ENCODE assay signal across 11 cellular contexts in the genomic region with DNA sequence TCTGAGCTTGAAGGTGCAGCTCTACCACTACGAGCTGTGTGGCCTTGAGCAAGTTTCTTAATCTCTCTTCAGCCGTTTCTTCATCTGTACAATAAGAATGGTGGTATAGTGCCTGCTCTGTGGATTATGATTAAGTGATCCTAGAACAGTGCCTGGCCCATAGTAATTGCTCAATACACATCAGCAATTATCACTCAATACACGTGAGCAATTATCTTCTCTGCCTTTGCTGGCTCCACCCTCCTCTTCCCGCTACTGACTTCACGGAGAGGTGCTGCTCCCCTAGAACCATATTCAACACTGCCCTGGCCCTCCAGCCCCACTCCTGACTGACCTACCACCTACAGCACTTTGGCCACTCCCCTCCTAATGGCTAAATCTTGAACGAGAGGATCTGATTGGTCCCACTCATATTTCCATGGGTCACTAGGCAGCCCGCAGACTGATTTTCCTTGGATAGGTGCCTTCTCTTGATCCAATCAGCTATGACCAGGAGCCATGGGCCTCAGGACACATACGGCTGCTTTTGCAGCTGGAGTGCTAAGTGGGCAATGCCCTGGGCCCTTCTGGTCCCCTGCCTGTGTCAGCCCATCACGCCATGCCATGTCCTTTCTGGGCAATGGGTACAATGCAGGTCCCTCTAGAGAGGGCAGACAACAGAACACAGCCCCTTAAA.
DNase-seq lines count a peak whose midpoint lies in the region; ATAC-seq and TF ChIP-seq lines count a peak whose summit lies in the region.
"Had no signal": no experiment of that assay in that cellular context is flagged by ENCODE, and none has a peak within 500 bp of the region (broad histone marks: within the 10 kb centered on the region; RNA-seq: fewer than 3 reads in every experiment).

No MANE protein-coding gene starts in this region.

- in situ Hi-C loops in mammary epithelial cell (cut with MboI; ENCODE audit: low sequenced_read_pairs in 2 of 2), result no loop called here

- H3K79me1 ChIP-seq in mesendoderm (ENCODE audit: low read length), result no peaks in the 10 kb centered on the region

- H3K4me2 ChIP-seq in mammary epithelial cell (ENCODE audit: insufficient read depth, low read depth, low read length), result no peak overlapping the region
- no peak overlapping the region for H3K4me2 ChIP-seq in mesendoderm (ENCODE audit: low read length)

- H3K27me3 ChIP-seq in mammary epithelial cell (ENCODE audit: insufficient read depth, low read length), result no peaks in the 10 kb centered on the region
- no peaks in the 10 kb centered on the region for H3K27me3 ChIP-seq in mesendoderm (ENCODE audit: insufficient read depth, low read length, poor library complexity)
- H3K27me3 ChIP-seq in tibial artery, result no peaks in the 10 kb centered on the region

- ATAC-seq in GM18867 (IDR thresholded peaks at IDR 0.05; ENCODE audit: unreplicated experiment), result no peak
- no peak for ATAC-seq in activated naive CD8-positive, alpha-beta T cell treated with anti-CD3 and anti-CD28 coated beads, Interleukin-2, amount 50 U/mL, for 24 hours
- ATAC-seq: stimulated activated effector memory CD8-positive, alpha-beta T cell treated with anti-CD3 and anti-CD28 coated beads, Interleukin-12 subunit alpha, Interleukin-12 subunit beta, amount 100 ng/mL, for 72 hours had no signal

- H2AK5ac ChIP-seq in mesendoderm (ENCODE audit: low read length), result no peak overlapping the region

- peaks cover 9% of the 10 kb centered on the region for H3K4me1 Mint-ChIP-seq in activated naive CD8-positive, alpha-beta T cell treated with anti-CD3 and anti-CD28 coated beads, Interleukin-2, amount 50 U/mL, for 24 hours

- peak overlapping the region; percentile 7 for H3K18ac ChIP-seq in mesendoderm (ENCODE audit: low read length)

- no peaks in the 10 kb centered on the region for H3K79me2 ChIP-seq in mammary epithelial cell (ENCODE audit: insufficient read depth, low read length)
- no peaks in the 10 kb centered on the region for H3K79me2 ChIP-seq in mesendoderm (ENCODE audit: control insufficient read depth, insufficient read depth, low read length)

- no peaks in the 10 kb centered on the region for H3K9me3 Mint-ChIP-seq in activated naive CD8-positive, alpha-beta T cell treated with anti-CD3 and anti-CD28 coated beads, Interleukin-2, amount 50 U/mL, for 24 hours
- H3K9me3 Mint-ChIP-seq: stimulated activated effector memory CD8-positive, alpha-beta T cell treated with anti-CD3 and anti-CD28 coated beads, Interleukin-12 subunit alpha, Interleukin-12 subunit beta, amount 100 ng/mL, for 72 hours had no signal

- H4K20me1 ChIP-seq in mammary epithelial cell (ENCODE audit: insufficient read depth, low read length), result no peaks in the 10 kb centered on the region

- no peak overlapping the region for H2BK15ac ChIP-seq in mesendoderm (replicated peaks; ENCODE audit: low read depth)

- H3K27me3 Mint-ChIP-seq in activated naive CD8-positive, alpha-beta T cell treated with anti-CD3 and anti-CD28 coated beads, Interleukin-2, amount 50 U/mL, for 24 hours, result no peaks in the 10 kb centered on the region

- H2BK120ac ChIP-seq in mesendoderm (ENCODE audit: low read depth, low read length), result no peak overlapping the region

- H3K4me3 ChIP-seq in mammary epithelial cell (replicated peaks in 1 of 3; ENCODE audit: insufficient read depth in 1 of 3, low read depth in 2 of 3, low read length in 3 of 3) (no peak overlapping the region), mesendoderm (ENCODE audit: low read length) (no peak overlapping the region), tibial artery (no peak overlapping the region)
- H3K4me3 ChIP-seq: HAP-1 had no signal

- H3K9me3 ChIP-seq in mammary epithelial cell (replicated peaks; ENCODE audit: insufficient read depth, low read length) (no peaks in the 10 kb centered on the region), tibial artery (no peaks in the 10 kb centered on the region)
- H3K9me3 ChIP-seq: HAP-1 had no signal

- dilution Hi-C loops in mammary epithelial cell (cut with HindIII; ENCODE audit: low sequenced_read_pairs), result no loop called here

- H3K36me3 Mint-ChIP-seq in activated naive CD8-positive, alpha-beta T cell treated with anti-CD3 and anti-CD28 coated beads, Interleukin-2, amount 50 U/mL, for 24 hours (ENCODE audit: low read depth), result peaks cover 3% of the 10 kb centered on the region

- H4K8ac ChIP-seq in mesendoderm (ENCODE audit: low read depth, low read length), result no peak overlapping the region

- no TSS peak for BruUV-seq in mammary epithelial cell (replicated peaks; lab: Mats Ljungman, UMichigan)

- DNase-seq in NOMO-1 treated with DMSO at 0.1 percent for 48 hours (lab: John Stamatoyannopoulos, UW; ENCODE audit: unreplicated experiment), result peak; percentile 32
- no peak for DNase-seq in NOMO-1 treated with dmso at 0.1 percent for 144 hours (lab: John Stamatoyannopoulos, UW; ENCODE audit: unreplicated experiment)
- DNase-seq in mammary epithelial cell, result no peak
- DNase-seq in mesendoderm, result peak; percentile 59
- no peak for DNase-seq in tibial artery
- no peak for DNase-seq in activated naive CD8-positive, alpha-beta T cell treated with anti-CD3 and anti-CD28 coated beads, Interleukin-2, amount 50 U/mL, for 24 hours
- no peak for DNase-seq in NK-92 (lab: John Stamatoyannopoulos, UW; ENCODE audit: unreplicated experiment)
- DNase-seq: activated gamma-delta T cell had no signal

- CTCF ChIA-PET in mammary epithelial cell (lab: Charles Lee; ENCODE audit: low non-redundant PET), result no interaction called here

- intact Hi-C loops in mammary epithelial cell (cut with micrococcal nuclease) (no loop called here), tibial artery (cut with DNase I; ENCODE audit: low total_unique reads) (no loop called here)

- no peak overlapping the region for H3K23ac ChIP-seq in mesendoderm (ENCODE audit: low read length)

- peak overlapping the region; percentile 83 for H3K27ac ChIP-seq in mammary epithelial cell (ENCODE audit: insufficient read depth, low read depth, low read length)
- H3K27ac ChIP-seq in mesendoderm (ENCODE audit: low read depth, low read length), result peak overlapping the region; percentile 64
- peak overlapping the region; percentile 66 to 95 for H3K27ac ChIP-seq in tibial artery

- no peak overlapping the region for H3K4ac ChIP-seq in mesendoderm (ENCODE audit: low read depth, low read length)

- H3K56ac ChIP-seq in mesendoderm (ENCODE audit: low read length), result peak overlapping the region; percentile 15

- H3K36me3 ChIP-seq in mammary epithelial cell (ENCODE audit: insufficient read depth, low read length), result no peaks in the 10 kb centered on the region
- H3K36me3 ChIP-seq in mesendoderm (ENCODE audit: control insufficient read depth, insufficient read depth, low read length), result no peaks in the 10 kb centered on the region
- peaks cover 0 to 26% (median 12%) of the 10 kb centered on the region in 3 donors for H3K36me3 ChIP-seq in tibial artery
- H3K36me3 ChIP-seq: HAP-1 had no signal

- no peak overlapping the region for H3K27ac Mint-ChIP-seq in activated naive CD8-positive, alpha-beta T cell treated with anti-CD3 and anti-CD28 coated beads, Interleukin-2, amount 50 U/mL, for 24 hours
- H3K27ac Mint-ChIP-seq: stimulated activated effector memory CD8-positive, alpha-beta T cell treated with anti-CD3 and anti-CD28 coated beads, Interleukin-12 subunit alpha, Interleukin-12 subunit beta, amount 100 ng/mL, for 72 hours had no signal

- H2BK5ac ChIP-seq in mesendoderm (ENCODE audit: low read length), result no peak overlapping the region

- TF ChIP-seq CTCF in mammary epithelial cell (conservative IDR thresholded peaks at IDR 0.05 in 1 of 2, IDR thresholded peaks at IDR 0.05 in 1 of 2; ENCODE audit: extremely low read depth in 1 of 2, insufficient read depth in 1 of 2, low read depth in 1 of 2, low read length in 2 of 2) (no peak), tibial artery (IDR thresholded peaks at IDR 0.05) (no peak)

- no peak overlapping the region for H3K4me3 Mint-ChIP-seq in activated naive CD8-positive, alpha-beta T cell treated with anti-CD3 and anti-CD28 coated beads, Interleukin-2, amount 50 U/mL, for 24 hours
- H3K4me3 Mint-ChIP-seq: stimulated activated effector memory CD8-positive, alpha-beta T cell treated with anti-CD3 and anti-CD28 coated beads, Interleukin-12 subunit alpha, Interleukin-12 subunit beta, amount 100 ng/mL, for 72 hours had no signal

- H3K4me1 ChIP-seq in mammary epithelial cell (ENCODE audit: insufficient read depth, low read length) (peaks cover 26% of the 10 kb centered on the region), mesendoderm (ENCODE audit: control insufficient read depth, low read depth, low read length) (peaks cover 13% of the 10 kb centered on the region), tibial artery (peaks cover 4 to 77% (median 55%) of the 10 kb centered on the region in 4 donors)

- WGBS in mammary epithelial cell (ENCODE audit: low coverage, missing lambda C conversion rate), result 73% methylated on average over 8 of the region's 9 CpGs
- WGBS in mesendoderm (ENCODE audit: extremely low coverage, insufficient coverage, low lambda C conversion rate), result no CpG with 5 or more reads among the region's 9 CpGs

- H2AFZ ChIP-seq in mammary epithelial cell (ENCODE audit: low read depth, low read length), result no peak overlapping the region

- no peak overlapping the region for H4K5ac ChIP-seq in mesendoderm (ENCODE audit: low read length)

- H3K9ac ChIP-seq in mammary epithelial cell (ENCODE audit: insufficient read depth, low read length) (peak overlapping the region; percentile 4), mesendoderm (ENCODE audit: low read length) (no peak overlapping the region)

Comparison
In these comparisons a context has a peak if more than half of its experiments do, and no peak if none do; other contexts are left out.
1. DNase-seq: peak in NOMO-1 treated with DMSO at 0.1 percent for 48 hours (single experiment) and mesendoderm (single experiment); none in NOMO-1 treated with dmso at 0.1 percent for 144 hours (single experiment), mammary epithelial cell (single experiment), tibial artery (0 of 2), activated naive CD8-positive, alpha-beta T cell treated with anti-CD3 and anti-CD28 coated beads, Interleukin-2, amount 50 U/mL, for 24 hours (single experiment) and NK-92 (single experiment).
2. Peak in every context shown above with its lines, with median percentiles within 50 percentile points of each other: H3K27ac ChIP-seq.